Comparison of ENCODE assay signal across 1 cellular context in genomic region chr3:189977174-189977573, GRCh38.
TF ChIP-seq lines count a peak whose summit lies in the region.

No MANE protein-coding gene starts in this region.

TF ChIP-seq in HepG2, 621 proteins besides CTCF, POLR2A, EP300 and RAD21 (continued from another document):
- TF ChIP-seq ZBTB39 (CRISPR knock-in tag; IDR thresholded peaks at IDR 0.05), result no peak
- TF ChIP-seq ZNF3 (CRISPR knock-in tag; IDR thresholded peaks at IDR 0.05), result no peak
- no peak for TF ChIP-seq ZNF580 (CRISPR knock-in tag; IDR thresholded peaks at IDR 0.05; ENCODE audit: borderline replicate concordance, low read depth)
- TF ChIP-seq CENPBD1 (CRISPR knock-in tag; IDR thresholded peaks at IDR 0.05; ENCODE audit: borderline replicate concordance, low read depth), result no peak
- no peak for TF ChIP-seq MTERF4 (CRISPR knock-in tag; IDR thresholded peaks at IDR 0.05)
